Comparison of ENCODE assay signal across 15 cellular contexts in genomic region chr16:64253114-64253513, GRCh38.
"Had no signal": no experiment of that assay in that cellular context is flagged by ENCODE, and none has a peak within 500 bp of the region (broad histone marks: within the 10 kb centered on the region; RNA-seq: fewer than 3 reads in every experiment).

No MANE protein-coding gene starts in this region.

- H3K4me1 ChIP-seq: foreskin keratinocyte had no signal

- H3K4me3 ChIP-seq: hepatocyte, lung, skin epidermis had no signal

- H3K27me3 ChIP-seq: foreskin keratinocyte, hepatocyte had no signal

- H3K79me2 ChIP-seq: hepatocyte had no signal

- H2AFZ ChIP-seq: hepatocyte had no signal

- H3K27ac ChIP-seq: foreskin keratinocyte, hepatocyte, skin epidermis had no signal

- H3K4me2 ChIP-seq: hepatocyte had no signal

- DNase-seq: effector memory CD4-positive, alpha-beta T cell; foreskin keratinocyte; kidney; left cardiac atrium; left ventricle myocardium superior; mesendoderm; naive B cell; nephron progenitor cell; stimulated activated CD4-positive, alpha-beta T cell treated with anti-CD3 and anti-CD28 coated beads, Interleukin-2, amount 100 ng/mL, for 24 hours; stimulated activated CD4-positive, alpha-beta T cell treated with anti-CD3 and anti-CD28 coated beads, Interleukin-4, amount 100 ng/mL, for 4 hours; stimulated activated naive B cell treated with anti-CD40 and anti-IgM and Interleukin-4, amounts not matched to agents 10 μg/mL and 1 μg/mL and 100 μg/mL, for 72 hours; trophoblast cell had no signal
